22 cellular contexts compared by ENCODE assay signal in genomic region chr2:219752731-219753130, GRCh38.
"Had no signal": no experiment of that assay in that cellular context is flagged by ENCODE, and none has a peak within 500 bp of the region (broad histone marks: within the 10 kb centered on the region; RNA-seq: fewer than 3 reads in every experiment).

No MANE protein-coding gene starts in this region.

- H3K4me3 ChIP-seq: body of pancreas, coronary artery, gastrocnemius medialis, heart right ventricle, lower lobe of right lung, skin epidermis, suprapubic skin, transverse colon, vagina had no signal

- H3K27ac Mint-ChIP-seq: activated naive CD8-positive, alpha-beta T cell; stimulated activated naive CD8-positive, alpha-beta T cell treated with anti-CD3 and anti-CD28 coated beads, Interleukin-15, amount 100 ng/mL, for 72 hours had no signal

- ATAC-seq: body of pancreas; gastrocnemius medialis; lower lobe of right lung; stimulated activated naive CD8-positive, alpha-beta T cell treated with anti-CD3 and anti-CD28 coated beads, Interleukin-15, amount 100 ng/mL, for 72 hours had no signal

- H3K9me3 ChIP-seq: body of pancreas, gastrocnemius medialis, lower lobe of right lung, suprapubic skin, transverse colon, vagina had no signal

- H3K4me1 Mint-ChIP-seq: neural crest cell; stimulated activated naive CD8-positive, alpha-beta T cell treated with anti-CD3 and anti-CD28 coated beads, Interleukin-15, amount 100 ng/mL, for 72 hours had no signal

- H3K36me3 ChIP-seq: gastrocnemius medialis, heart right ventricle, lower lobe of right lung, suprapubic skin, transverse colon, vagina had no signal

- H3K4me3 Mint-ChIP-seq: activated naive CD8-positive, alpha-beta T cell; neural crest cell; stimulated activated naive CD8-positive, alpha-beta T cell treated with anti-CD3 and anti-CD28 coated beads, Interleukin-15, amount 100 ng/mL, for 72 hours had no signal

- DNase-seq: activated CD4-positive, alpha-beta T cell treated with anti-CD3 and anti-CD28 coated beads, Interleukin-2, amount 50 U/mL, for 1 hour; activated CD4-positive, CD25-positive, alpha-beta regulatory T cell treated with anti-CD3 and anti-CD28 coated beads, Interleukin-2, amount 50 U/mL, for 72 hours; activated gamma-delta T cell treated with Interleukin-2 at 50 U/mL for 16 hours; amygdala; body of pancreas; erythroblast; gastrocnemius medialis; heart right ventricle; kidney glomerular epithelial cell; lower lobe of right lung; midbrain; stimulated activated CD4-positive, alpha-beta T cell treated with anti-CD3 and anti-CD28 coated beads, Interleukin-2, amount 100 ng/mL, for 48 hours; stimulated activated naive CD8-positive, alpha-beta T cell treated with anti-CD3 and anti-CD28 coated beads, Interleukin-15, amount 100 ng/mL, for 72 hours; SW 1271; T-helper 2 cell; transverse colon had no signal

- H3K4me1 ChIP-seq: body of pancreas, gastrocnemius medialis, lower lobe of right lung, suprapubic skin, transverse colon, vagina had no signal

- H3K27me3 ChIP-seq: body of pancreas, gastrocnemius medialis, heart right ventricle, transverse colon, vagina had no signal
